ENCODE assay signal across 14 cellular contexts in genomic region chr11:20050551-20051333, GRCh38.
DNase-seq lines count a peak whose midpoint lies in the region; ATAC-seq and TF ChIP-seq lines count a peak whose summit lies in the region.
"Had no signal": no experiment of that assay in that cellular context is flagged by ENCODE, and none has a peak within 500 bp of the region (broad histone marks: within the 10 kb centered on the region; RNA-seq: fewer than 3 reads in every experiment).

No MANE protein-coding gene starts in this region.

- no peak overlapping the region for H3K4me3 Mint-ChIP-seq in neural progenitor cell
- no peak overlapping the region for H3K4me3 Mint-ChIP-seq in activated T-helper 2 cell treated with anti-CD3 and anti-CD28 coated beads, Interferon-gamma antibody, Interleukin-2, Interleukin-4, amounts not matched to agents 10 μg/mL and 5 μg/mL and 100 μg/mL, durations not matched to agents 14 hours and 24 hours and 36 hours (ENCODE audit: low read depth)
- H3K4me3 Mint-ChIP-seq: activated naive CD8-positive, alpha-beta T cell had no signal

- TF ChIP-seq CTCF in epithelial cell of esophagus (IDR thresholded peaks at IDR 0.05; ENCODE audit: insufficient read depth, low read depth, low read length, missing control alignments) = no peak
- no peak for TF ChIP-seq CTCF in neural progenitor cell (IDR thresholded peaks at IDR 0.05)
- TF ChIP-seq CTCF in uterus (IDR thresholded peaks at IDR 0.05) = no peak

- H3K4me1 ChIP-seq in neural progenitor cell (peaks cover 27% of the 10 kb centered on the region), uterus (peaks cover 10 to 11% of the 10 kb centered on the region in 2 donors)

- no peak for TF ChIP-seq POLR2A in uterus (IDR thresholded peaks at IDR 0.05)

- no peak overlapping the region for H3K27ac Mint-ChIP-seq in neural progenitor cell
- no peak overlapping the region for H3K27ac Mint-ChIP-seq in activated T-helper 2 cell treated with anti-CD3 and anti-CD28 coated beads, Interferon-gamma antibody, Interleukin-2, Interleukin-4, amounts not matched to agents 10 μg/mL and 5 μg/mL and 100 μg/mL, durations not matched to agents 14 hours and 24 hours and 36 hours
- H3K27ac Mint-ChIP-seq: activated naive CD8-positive, alpha-beta T cell had no signal

- H3K27me3 ChIP-seq in neural progenitor cell (no peaks in the 10 kb centered on the region), uterus (no peaks in the 10 kb centered on the region)
- H3K27me3 ChIP-seq: dorsolateral prefrontal cortex, vagina had no signal

- no peak overlapping the region for H2AFZ ChIP-seq in neural progenitor cell (replicated peaks)

- intact Hi-C loops in activated T-helper 2 cell treated with anti-CD3 and anti-CD28 coated beads, Interferon-gamma antibody, Interleukin-2, Interleukin-4, amounts not matched to agents 10 μg/mL and 5 μg/mL and 100 μg/mL, durations not matched to agents 14 hours and 24 hours and 36 hours (cut with micrococcal nuclease) = no loop called here
- intact Hi-C loops in uterus (cut with DNase I; ENCODE audit: low total_unique reads) = loop anchor here (10.0 kb wide), 1 partner anchor 64 kb away; no protein-coding TSS in a partner anchor

- no peak overlapping the region for H3K9ac ChIP-seq in neural progenitor cell

- H3K4me2 ChIP-seq in neural progenitor cell = peak overlapping the region; percentile 53

- peaks cover 2% of the 10 kb centered on the region for H3K27me3 Mint-ChIP-seq in neural progenitor cell (ENCODE audit: insufficient read depth, low read depth)
- peaks cover 2% of the 10 kb centered on the region for H3K27me3 Mint-ChIP-seq in activated T-helper 2 cell treated with anti-CD3 and anti-CD28 coated beads, Interferon-gamma antibody, Interleukin-2, Interleukin-4, amounts not matched to agents 10 μg/mL and 5 μg/mL and 100 μg/mL, durations not matched to agents 14 hours and 24 hours and 36 hours (ENCODE audit: low read depth)
- H3K27me3 Mint-ChIP-seq: activated naive CD8-positive, alpha-beta T cell had no signal

- no peaks in the 10 kb centered on the region for H3K79me2 ChIP-seq in neural progenitor cell (ENCODE audit: low read depth)

- H3K36me3 Mint-ChIP-seq in neural progenitor cell = peaks cover 54% of the 10 kb centered on the region
- H3K36me3 Mint-ChIP-seq in activated T-helper 2 cell treated with anti-CD3 and anti-CD28 coated beads, Interferon-gamma antibody, Interleukin-2, Interleukin-4, amounts not matched to agents 10 μg/mL and 5 μg/mL and 100 μg/mL, durations not matched to agents 14 hours and 24 hours and 36 hours (ENCODE audit: low read depth) = no peaks in the 10 kb centered on the region
- H3K36me3 Mint-ChIP-seq: activated naive CD8-positive, alpha-beta T cell had no signal

- H3K36me3 ChIP-seq in neural progenitor cell (peaks cover 6% of the 10 kb centered on the region), uterus (no peaks in the 10 kb centered on the region)

- H3K27ac ChIP-seq in neural progenitor cell = no peak overlapping the region
- peak overlapping the region in 1 of 2 donors; percentile 78 for H3K27ac ChIP-seq in uterus
- H3K27ac ChIP-seq: vagina had no signal

- no peak overlapping the region for H3K4me3 ChIP-seq in epithelial cell of esophagus (ENCODE audit: low read length)
- no peak overlapping the region for H3K4me3 ChIP-seq in neural progenitor cell
- H3K4me3 ChIP-seq in uterus = no peak overlapping the region
- H3K4me3 ChIP-seq: dorsolateral prefrontal cortex, vagina had no signal

- H4K20me1 ChIP-seq in neural progenitor cell (ENCODE audit: low read depth) = peaks cover 22% of the 10 kb centered on the region

- H3K4me1 Mint-ChIP-seq in neural progenitor cell = peaks cover 24% of the 10 kb centered on the region
- no peaks in the 10 kb centered on the region for H3K4me1 Mint-ChIP-seq in activated T-helper 2 cell treated with anti-CD3 and anti-CD28 coated beads, Interferon-gamma antibody, Interleukin-2, Interleukin-4, amounts not matched to agents 10 μg/mL and 5 μg/mL and 100 μg/mL, durations not matched to agents 14 hours and 24 hours and 36 hours (ENCODE audit: low read depth)

- peaks cover 17% of the 10 kb centered on the region for H3F3A ChIP-seq in neural progenitor cell (ENCODE audit: low read depth)

- ATAC-seq in HG03439 (IDR thresholded peaks at IDR 0.05; ENCODE audit: unreplicated experiment) = no peak
- ATAC-seq: left colon had no signal

- H3K9me3 ChIP-seq in neural progenitor cell (ENCODE audit: low read depth) = no peaks in the 10 kb centered on the region
- no peaks in the 10 kb centered on the region for H3K9me3 ChIP-seq in uterus
- H3K9me3 ChIP-seq: vagina had no signal

- H3K9me3 Mint-ChIP-seq in neural progenitor cell = no peaks in the 10 kb centered on the region
- no peaks in the 10 kb centered on the region for H3K9me3 Mint-ChIP-seq in activated T-helper 2 cell treated with anti-CD3 and anti-CD28 coated beads, Interferon-gamma antibody, Interleukin-2, Interleukin-4, amounts not matched to agents 10 μg/mL and 5 μg/mL and 100 μg/mL, durations not matched to agents 14 hours and 24 hours and 36 hours

- DNase-seq in DMS79 (lab: John Stamatoyannopoulos, UW) = peak; percentile 76
- DNase-seq in NCI-H446 treated with DMSO at 0.1 percent for 48 hours (lab: John Stamatoyannopoulos, UW) = peak; percentile 47
- peak; percentile 94 for DNase-seq in epithelial cell of esophagus (ENCODE audit: low read depth)
- peak; percentile 31 for DNase-seq in neural progenitor cell (ENCODE audit: low spot score)
- no peak for DNase-seq in activated T-helper 2 cell treated with anti-CD3 and anti-CD28 coated beads, Interferon-gamma antibody, Interleukin-2, Interleukin-4, amounts not matched to agents 10 μg/mL and 5 μg/mL and 100 μg/mL, durations not matched to agents 14 hours and 24 hours and 36 hours (ENCODE audit: low spot score)
- no peak for DNase-seq in T-helper 9 cell
- no peak for DNase-seq in uterus
- DNase-seq: dorsolateral prefrontal cortex, left colon, NCI-H2227 treated with DMSO at 0.1 percent for 48 hours, nucleus accumbens had no signal

Comparison
In these comparisons a context has a peak if more than half of its experiments do, and no peak if none do; other contexts are left out.
1. DNase-seq: peak in DMS79 (single experiment), NCI-H446 treated with DMSO at 0.1 percent for 48 hours (single experiment), epithelial cell of esophagus (single experiment) and neural progenitor cell (single experiment); none in activated T-helper 2 cell treated with anti-CD3 and anti-CD28 coated beads, Interferon-gamma antibody, Interleukin-2, Interleukin-4, amounts not matched to agents 10 μg/mL and 5 μg/mL and 100 μg/mL, durations not matched to agents 14 hours and 24 hours and 36 hours (single experiment), T-helper 9 cell (single experiment) and uterus (0 of 2).